In genomic region chr1:192439373-192440025, GRCh38 we compare ENCODE assay signal across 12 cellular contexts.
A peak's percentile ranks its signal among the peaks of the same experiment; 100 is the strongest.
DNase-seq lines count a peak whose midpoint lies in the region; ATAC-seq, FAIRE-seq and TF ChIP-seq lines count a peak whose summit lies in the region.
"Had no signal": no experiment of that assay in that cellular context is flagged by ENCODE, and none has a peak within 500 bp of the region (broad histone marks: within the 10 kb centered on the region; RNA-seq: fewer than 3 reads in every experiment).

No MANE protein-coding gene starts in this region.

- 23% methylated on average over 6 of the region's 6 CpGs for WGBS in K562 (ENCODE audit: insufficient coverage, low coverage, missing lambda C conversion rate)

- H3K4me1 ChIP-seq in K562 (replicated peaks in 1 of 2; ENCODE audit: control insufficient read depth in 2 of 2, insufficient read depth in 2 of 2, low read length in 2 of 2), result no peaks in the 10 kb centered on the region; a peak in 1 of 5 replicates
- H3K4me1 ChIP-seq: heart right ventricle, right atrium auricular region had no signal

- H3K9me3 ChIP-seq in K562 (replicated peaks; ENCODE audit: control insufficient read depth, insufficient read depth, low read depth, low read length), result no peaks in the 10 kb centered on the region
- H3K9me3 ChIP-seq: heart right ventricle, right atrium auricular region had no signal

- H2AFZ ChIP-seq in K562 (ENCODE audit: low read depth, low read length), result peak overlapping the region; percentile 36; the same call in 1 of the 2 replicates

- H3K9me1 ChIP-seq in K562 (ENCODE audit: control insufficient read depth, insufficient read depth, low read length), result no peaks in the 10 kb centered on the region

- no peak overlapping the region for H3K4me3 ChIP-seq in AG10803 (ENCODE audit: low read length)
- H3K4me3 ChIP-seq in K562, result no peak overlapping the region
- H3K4me3 ChIP-seq in coronary artery, result no peak overlapping the region
- H3K4me3 ChIP-seq: heart right ventricle, right atrium auricular region had no signal

- ATAC-seq in K562 (no peak), HG03108 (IDR thresholded peaks at IDR 0.05; ENCODE audit: unreplicated experiment) (no peak)
- ATAC-seq: heart right ventricle had no signal

- FAIRE-seq in K562 (lab: Jason Lieb, UNC), result no peak

- CTCF ChIA-PET in K562 (lab: Yijun Ruan, JAX; ENCODE audit: low intra/inter-chr PET ratio), result no interaction called here

- H4K20me1 ChIP-seq in K562 (replicated peaks; ENCODE audit: control insufficient read depth, insufficient read depth, low read length), result no peaks in the 10 kb centered on the region

- no peaks in the 10 kb centered on the region for H3K27me3 ChIP-seq in K562 (ENCODE audit: control insufficient read depth in 2 of 2, insufficient read depth in 2 of 2, low read length in 2 of 2)
- H3K27me3 ChIP-seq: right atrium auricular region had no signal

- DNase-seq in AG10803 (ENCODE audit: low read depth), result peak; percentile 1
- peak; percentile 69 for DNase-seq in HS-5 (ENCODE audit: low read depth)
- DNase-seq in K562 (ENCODE audit: extremely low read depth in 1 of 4, low spot score in 3 of 4), result no peak
- DNase-seq in kidney tubule cell (ENCODE audit: low spot score), result peak; percentile 79
- no peak for DNase-seq in effector CD8-positive, alpha-beta T cell (lab: John Stamatoyannopoulos, UW)
- no peak for DNase-seq in NCI-H128 (lab: John Stamatoyannopoulos, UW; ENCODE audit: unreplicated experiment)
- DNase-seq in coronary artery (ENCODE audit: low spot score), result no peak
- DNase-seq: activated B cell treated with CpG ODN at 0.5 μM for 24 hours, heart right ventricle, SHP77 had no signal

- no peak for TF ChIP-seq EP300 in K562 (IDR thresholded peaks at IDR 0.05; ENCODE audit: low read length)

- TF ChIP-seq CTCF in AG10803 (conservative IDR thresholded peaks at IDR 0.05; ENCODE audit: low read length) (no peak), K562 (IDR thresholded peaks at IDR 0.05 in 2 of 3, conservative IDR thresholded peaks at IDR 0.05 in 1 of 3; ENCODE audit: insufficient read depth in 2 of 3, low read depth in 1 of 3, low read length in 3 of 3) (no peak), coronary artery (IDR thresholded peaks at IDR 0.05) (no peak)

- no TSS peak for BruUV-seq in K562 (replicated peaks; lab: Mats Ljungman, UMichigan)

- no peak for TF ChIP-seq RAD21 in K562 (CRISPR knock-in tag; conservative IDR thresholded peaks at IDR 0.05 in 1 of 2, IDR thresholded peaks at IDR 0.05 in 1 of 2)

- H3K9ac ChIP-seq in K562 (ENCODE audit: insufficient read depth in 1 of 2, low read depth in 2 of 2, low read length in 2 of 2), result no peak overlapping the region

- POLR2A ChIA-PET in K562 (lab: Yijun Ruan, JAX), result no interaction called here

- no peak overlapping the region for H3K27ac ChIP-seq in K562 (ENCODE audit: extremely low read depth, low read depth, low read length)
- no peak overlapping the region for H3K27ac ChIP-seq in coronary artery
- H3K27ac ChIP-seq: heart right ventricle, right atrium auricular region had no signal

- H3K4me2 ChIP-seq in K562 (ENCODE audit: insufficient read depth, low read length), result no peak overlapping the region

- TF ChIP-seq POLR2A in K562 (conservative IDR thresholded peaks at IDR 0.05), result no peak

- in situ Hi-C loops in K562 (cut with MboI), result no loop called here

- no peaks in the 10 kb centered on the region for H3K36me3 ChIP-seq in K562 (ENCODE audit: control insufficient read depth, insufficient read depth, low read length)
- H3K36me3 ChIP-seq: heart right ventricle, right atrium auricular region had no signal

- intact Hi-C loops in K562 (cut with micrococcal nuclease), result loop anchor here (10.0 kb wide), 2 partner anchors 545 to 875 kb away; no protein-coding TSS in a partner anchor

- no peaks in the 10 kb centered on the region for H3K79me2 ChIP-seq in K562 (ENCODE audit: control insufficient read depth, insufficient read depth, low read length)

TF ChIP-seq in K562, 482 proteins besides CTCF, POLR2A, EP300 and RAD21:
- no peak for TF ChIP-seq ARNT (IDR thresholded peaks at IDR 0.05)
- no peak for TF ChIP-seq SOX6 (IDR thresholded peaks at IDR 0.05)
- no peak for TF ChIP-seq ZEB2 (IDR thresholded peaks at IDR 0.05)
- TF ChIP-seq ZBTB33 (CRISPR knock-in tag; IDR thresholded peaks at IDR 0.05), result no peak
- 0 out of 2 replicates have a peak, but pooled peaks have one; percentile 20 for TF ChIP-seq FOSL1 (tag; conservative IDR thresholded peaks at IDR 0.05)

Comparison
In these comparisons a context has a peak if more than half of its experiments do, and no peak if none do; other contexts are left out.
1. DNase-seq: peak in AG10803 (single experiment), HS-5 (single experiment) and kidney tubule cell (single experiment); none in K562 (0 of 4), effector CD8-positive, alpha-beta T cell (single experiment), NCI-H128 (single experiment) and coronary artery (single experiment).